ENCODE assay signal across 1 cellular context in genomic region chr11:3854977-3855807, GRCh38.
A peak's percentile ranks its signal among the peaks of the same experiment; 100 is the strongest.
TF ChIP-seq lines count a peak whose summit lies in the region.

Gene STIM1, plus strand, starts transcription at chr11:3855664. Its CDS starts 607 bp downstream, at chr11:3856271.

TF ChIP-seq in K562, 482 proteins besides CTCF, POLR2A, EP300 and RAD21 (continued from another document and continues in another):
- TF ChIP-seq CHD2 (IDR thresholded peaks at IDR 0.05; ENCODE audit: low read depth, low read length): peak; percentile 31; the same call in 1 of the 2 replicates
- no peak for TF ChIP-seq IRF2 (CRISPR knock-in tag; IDR thresholded peaks at IDR 0.05)
- no peak for TF ChIP-seq KDM5B (IDR thresholded peaks at IDR 0.05; ENCODE audit: insufficient replicate concordance, low read depth, low read length)
- TF ChIP-seq CBFB (CRISPR knock-in tag; IDR thresholded peaks at IDR 0.05): no peak
- TF ChIP-seq GATAD2B (IDR thresholded peaks at IDR 0.05; ENCODE audit: borderline replicate concordance): peak; percentile 38; the same call in 1 of the 2 replicates
- no peak for TF ChIP-seq ZFP36 (IDR thresholded peaks at IDR 0.05; ENCODE audit: low read depth, low read length, partially characterized antibody)
- TF ChIP-seq ZNF79 (CRISPR knock-in tag; IDR thresholded peaks at IDR 0.05; ENCODE audit: low read depth): no peak
- peak; percentile 67 for TF ChIP-seq POLR2AphosphoS5 (IDR thresholded peaks at IDR 0.05; ENCODE audit: control insufficient read depth, insufficient read depth, low read depth, low read length)
- TF ChIP-seq MEF2D (tag; conservative IDR thresholded peaks at IDR 0.05; ENCODE audit: low read depth): no peak
- 0 out of 2 replicates have a peak, but pooled peaks have one; percentile 17 for TF ChIP-seq ETS1 (conservative IDR thresholded peaks at IDR 0.05; ENCODE audit: control insufficient read depth, low read depth, low read length)
- no peak for TF ChIP-seq RUNX1 (IDR thresholded peaks at IDR 0.05; ENCODE audit: low read depth)
- TF ChIP-seq ZKSCAN1 (IDR thresholded peaks at IDR 0.05; ENCODE audit: low read depth, low read length): 0 out of 2 replicates have a peak, but pooled peaks have one; percentile 19
- TF ChIP-seq ZBTB17 (CRISPR knock-in tag; IDR thresholded peaks at IDR 0.05): peak; percentile 93
- no peak for TF ChIP-seq SFPQ (IDR thresholded peaks at IDR 0.05; ENCODE audit: low read depth, low read length)
- peak; percentile 78 for TF ChIP-seq NEUROD1 (IDR thresholded peaks at IDR 0.05; ENCODE audit: borderline replicate concordance, low read depth, low read length, partially characterized antibody)
- TF ChIP-seq SOX6 (IDR thresholded peaks at IDR 0.05): peak; percentile 19; the same call in 1 of the 2 replicates
- no peak for TF ChIP-seq ZNF253 (CRISPR knock-in tag; conservative IDR thresholded peaks at IDR 0.05)
- no peak for TF ChIP-seq CBX8 (IDR thresholded peaks at IDR 0.05; ENCODE audit: borderline replicate concordance, extremely low read depth, low read depth, low read length, poor library complexity, severe bottlenecking)
- TF ChIP-seq JUN (IDR thresholded peaks at IDR 0.05; ENCODE audit: borderline replicate concordance, low read depth, low read length): 0 out of 2 replicates have a peak, but pooled peaks have one; percentile 9
- TF ChIP-seq JUN (CRISPR knock-in tag; IDR thresholded peaks at IDR 0.05; ENCODE audit: borderline replicate concordance): no peak
- no peak for TF ChIP-seq ZNF512 (tag; IDR thresholded peaks at IDR 0.05)
- TF ChIP-seq NFYB (IDR thresholded peaks at IDR 0.05; ENCODE audit: extremely low read depth, insufficient read length): peak; percentile 25
- TF ChIP-seq L3MBTL2 (IDR thresholded peaks at IDR 0.05): peak; percentile 76
- TF ChIP-seq KLF10 (CRISPR knock-in tag; IDR thresholded peaks at IDR 0.05): no peak
- no peak for TF ChIP-seq TCF7 (IDR thresholded peaks at IDR 0.05; ENCODE audit: borderline replicate concordance)
- TF ChIP-seq NCOA6 (IDR thresholded peaks at IDR 0.05): peak; percentile 54
- TF ChIP-seq THAP12 (CRISPR knock-in tag; IDR thresholded peaks at IDR 0.05): no peak
- no peak for TF ChIP-seq DLX4 (CRISPR knock-in tag; IDR thresholded peaks at IDR 0.05)
- TF ChIP-seq ZNF184 (CRISPR knock-in tag; IDR thresholded peaks at IDR 0.05): no peak
- TF ChIP-seq E2F1 (CRISPR knock-in tag; IDR thresholded peaks at IDR 0.05): peak; percentile 82; the same call in 1 of the 2 replicates
- no peak for TF ChIP-seq ARHGAP35 (IDR thresholded peaks at IDR 0.05; ENCODE audit: partially characterized antibody)
- no peak for TF ChIP-seq HMG20A (CRISPR knock-in tag; conservative IDR thresholded peaks at IDR 0.05)
- no peak for TF ChIP-seq NFXL1 (CRISPR knock-in tag; IDR thresholded peaks at IDR 0.05)
- TF ChIP-seq MYC (IDR thresholded peaks at IDR 0.05; ENCODE audit: low read depth, low read length): peak; percentile 63
- peak; percentile 8; the same call in 1 of the 2 replicates for TF ChIP-seq MYC (CRISPR knock-in tag; IDR thresholded peaks at IDR 0.05; ENCODE audit: borderline replicate concordance, low read depth)
- 0 out of 2 replicates have a peak, but pooled peaks have one; percentile 20 for TF ChIP-seq HDAC2 (IDR thresholded peaks at IDR 0.05)
- 0 out of 2 replicates have a peak, but pooled peaks have one; percentile 55 for TF ChIP-seq VEZF1 (CRISPR knock-in tag; IDR thresholded peaks at IDR 0.05)
- no peak for TF ChIP-seq ZNF121 (CRISPR knock-in tag; conservative IDR thresholded peaks at IDR 0.05)
- no peak for TF ChIP-seq ASH1L (IDR thresholded peaks at IDR 0.05; ENCODE audit: borderline replicate concordance, low read depth, partially characterized antibody)
- no peak for TF ChIP-seq ZC3H8 (IDR thresholded peaks at IDR 0.05)
- no peak for TF ChIP-seq LCOR (CRISPR knock-in tag; IDR thresholded peaks at IDR 0.05)
- no peak for TF ChIP-seq ZNF764 (CRISPR knock-in tag; IDR thresholded peaks at IDR 0.05; ENCODE audit: low read depth)
- TF ChIP-seq EP400 (IDR thresholded peaks at IDR 0.05): peak; percentile 76
- TF ChIP-seq TARDBP (IDR thresholded peaks at IDR 0.05): 0 out of 2 replicates have a peak, but pooled peaks have one; percentile 34
- TF ChIP-seq HNRNPLL (IDR thresholded peaks at IDR 0.05; ENCODE audit: low read depth, low read length, poor library complexity, severe bottlenecking): peak; percentile 67
- peak; percentile 29; the same call in 1 of the 2 replicates for TF ChIP-seq NFIC (IDR thresholded peaks at IDR 0.05)
- TF ChIP-seq CSDE1 (IDR thresholded peaks at IDR 0.05): no peak
- peak; percentile 70 for TF ChIP-seq CREB1 (IDR thresholded peaks at IDR 0.05)
- peak; percentile 87 for TF ChIP-seq CREB1 (CRISPR knock-in tag; IDR thresholded peaks at IDR 0.05)
- no peak for TF ChIP-seq TEAD1 (CRISPR knock-in tag; IDR thresholded peaks at IDR 0.05)
- peak; percentile 41 for TF ChIP-seq HCFC1 (IDR thresholded peaks at IDR 0.05; ENCODE audit: low read depth, low read length)
- TF ChIP-seq ZBTB7A (IDR thresholded peaks at IDR 0.05; ENCODE audit: borderline replicate concordance, control insufficient read depth, low read depth, low read length): peak; percentile 89
- no peak; the same call in 1 of the 2 replicates for TF ChIP-seq TCF3 (CRISPR knock-in tag; IDR thresholded peaks at IDR 0.05)
- no peak for TF ChIP-seq ZNF311 (CRISPR knock-in tag; IDR thresholded peaks at IDR 0.05)
- no peak for TF ChIP-seq ZC3H11A (IDR thresholded peaks at IDR 0.05; ENCODE audit: low read depth, low read length)
- no peak for TF ChIP-seq TSC22D4 (tag; IDR thresholded peaks at IDR 0.05)
- TF ChIP-seq MAZ (CRISPR knock-in tag; conservative IDR thresholded peaks at IDR 0.05 in 1 of 2, IDR thresholded peaks at IDR 0.05 in 1 of 2): peak; percentile 71 to 78
- peak; percentile 41; the same call in 1 of the 2 replicates for TF ChIP-seq JUND (IDR thresholded peaks at IDR 0.05; ENCODE audit: borderline replicate concordance, low read depth, low read length)
- TF ChIP-seq JUND (tag; IDR thresholded peaks at IDR 0.05; ENCODE audit: borderline replicate concordance, low read depth, low read length): no peak; the same call in 2 of the 3 replicates
- TF ChIP-seq KAT8 (IDR thresholded peaks at IDR 0.05; ENCODE audit: low read depth): no peak
- peak in 1 of 2 experiments; percentile 8; a peak in 1 of 4 replicates for TF ChIP-seq TRIM24 (IDR thresholded peaks at IDR 0.05)
- TF ChIP-seq ZEB2 (IDR thresholded peaks at IDR 0.05): 0 out of 2 replicates have a peak, but pooled peaks have one; percentile 36
- TF ChIP-seq SIN3B (IDR thresholded peaks at IDR 0.05; ENCODE audit: low read depth): no peak
- peak in 1 of 2 experiments; percentile 61; a peak in 2 of 3 replicates for TF ChIP-seq CBX3 (IDR thresholded peaks at IDR 0.05; ENCODE audit: borderline replicate concordance in 1 of 2, low read length in 2 of 2)
- TF ChIP-seq NRF1 (conservative IDR thresholded peaks at IDR 0.05 in 1 of 2, IDR thresholded peaks at IDR 0.05 in 1 of 2): peak; percentile 85 to 88
- peak; percentile 64 to 69 for TF ChIP-seq MNT (conservative IDR thresholded peaks at IDR 0.05)
